8 cellular contexts compared by ENCODE assay signal in the genomic region with DNA sequence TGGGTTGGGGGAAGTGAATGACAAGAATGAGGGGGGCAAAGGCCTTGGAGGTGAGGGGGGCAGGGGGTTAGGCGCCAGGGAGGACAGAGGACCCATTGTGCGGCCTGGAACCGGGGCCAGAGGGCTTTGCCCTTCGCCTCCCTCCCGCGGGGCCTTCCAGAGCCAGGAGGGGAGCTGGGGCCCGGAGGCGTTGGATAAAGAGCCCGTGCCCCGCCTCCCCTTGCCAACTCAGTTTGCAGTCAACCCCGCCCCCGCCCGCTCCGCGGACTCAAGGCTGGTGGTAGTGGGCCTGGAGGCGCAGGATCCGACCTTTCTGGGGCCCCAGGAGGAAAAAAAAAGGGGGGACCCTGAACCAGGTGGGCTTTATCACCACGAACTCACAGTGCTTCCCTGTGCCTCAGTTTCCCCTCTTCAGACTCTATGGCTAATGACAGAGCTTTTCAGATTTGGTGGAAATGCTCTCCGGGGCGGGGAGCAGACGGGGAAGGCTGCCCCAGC. TPM values are rescaled to one million over a fixed set of nuclear protein-coding genes. Genes with fewer than 3 reads are reported as not detected.
DNase-seq lines count a peak whose midpoint lies in the region; ATAC-seq and TF ChIP-seq lines count a peak whose summit lies in the region.

No MANE protein-coding gene starts in this region.

- H3K4me3 ChIP-seq in HEK293 (ENCODE audit: low read depth, low read length) (peak overlapping the region; percentile 54), left ventricle myocardium inferior (peak overlapping the region; percentile 75), sigmoid colon (peak overlapping the region; percentile 32 to 62 (median 55))

- peak; percentile 38 to 46 for DNase-seq in activated T-cell treated with anti-CD3 and anti-CD28 coated beads, Interleukin-2, amount 50 U/mL, for 72 hours
- no peak for DNase-seq in left ventricle myocardium inferior
- DNase-seq in sigmoid colon, result no peak
- no peak for DNase-seq in DMS53 treated with DMSO at 0.1 percent for 48 hours (lab: John Stamatoyannopoulos, UW; ENCODE audit: unreplicated experiment)
- no peak for DNase-seq in NCI-H2196 treated with DMSO at 0.1 percent for 48 hours (lab: John Stamatoyannopoulos, UW; ENCODE audit: unreplicated experiment)
- DNase-seq in activated CD4-positive, CD25-positive, alpha-beta regulatory T cell treated with anti-CD3 and anti-CD28 coated beads, Interleukin-2, amount 50 U/mL, for 72 hours, result no peak

- WGBS in sigmoid colon, 2 donors, result 24 to 31% methylated on average over 21 of the region's 21 CpGs

- POLR2A ChIA-PET in HEK293 (lab: Yijun Ruan, JAX), result interaction anchor here (4.0 kb wide), 1 partner anchor 29 kb away, joined by 51 read pairs; a partner anchor contains a TSS

- CTCF ChIA-PET in HEK293 (lab: Yijun Ruan, JAX), result interaction anchor here (0.6 to 4.0 kb wide), 7 partner anchors 9 to 368 kb away, joined by 4 to 17 read pairs (median 8); no protein-coding TSS in a partner anchor

- no peak for TF ChIP-seq POLR2A in sigmoid colon (IDR thresholded peaks at IDR 0.05)

- no peak for ATAC-seq in activated T-cell treated with anti-CD3 and anti-CD28 coated beads, Interleukin-2, amount 50 U/mL, for 72 hours (replicated peaks in 1 of 2)
- no peak for ATAC-seq in HG02981 (IDR thresholded peaks at IDR 0.05; ENCODE audit: unreplicated experiment)

- H3K9me3 ChIP-seq in HEK293 (ENCODE audit: control insufficient read depth, insufficient read depth, low read depth, low read length) (no peaks in the 10 kb centered on the region), left ventricle myocardium inferior (replicated peaks) (no peaks in the 10 kb centered on the region), sigmoid colon (no peaks in the 10 kb centered on the region)

- no peak overlapping the region for H3K27ac Mint-ChIP-seq in activated T-cell treated with anti-CD3 and anti-CD28 coated beads, Interleukin-2, amount 50 U/mL, for 72 hours

- H3K4me3 Mint-ChIP-seq in activated T-cell treated with anti-CD3 and anti-CD28 coated beads, Interleukin-2, amount 50 U/mL, for 72 hours, result peak overlapping the region; percentile 95 to 98

- H3K36me3 Mint-ChIP-seq in activated T-cell treated with anti-CD3 and anti-CD28 coated beads, Interleukin-2, amount 50 U/mL, for 72 hours (ENCODE audit: insufficient read depth in 2 of 2), result peaks cover 0 to 1% of the 10 kb centered on the region in 2 donors

- H3K27ac ChIP-seq in HEK293 (ENCODE audit: extremely low read depth, low read depth, low read length), result no peak overlapping the region
- peak overlapping the region; percentile 89 for H3K27ac ChIP-seq in left ventricle myocardium inferior (replicated peaks)
- peak overlapping the region; percentile 75 to 86 (median 76) for H3K27ac ChIP-seq in sigmoid colon

- no peaks in the 10 kb centered on the region for H3K9me3 Mint-ChIP-seq in activated T-cell treated with anti-CD3 and anti-CD28 coated beads, Interleukin-2, amount 50 U/mL, for 72 hours

- H3K4me1 ChIP-seq in HEK293 (ENCODE audit: control insufficient read depth, insufficient read depth, low read length) (peaks cover 8% of the 10 kb centered on the region; the same call in 1 of the 2 replicates), left ventricle myocardium inferior (peaks cover 43% of the 10 kb centered on the region), sigmoid colon (peaks cover 0 to 46% (median 44%) of the 10 kb centered on the region in 4 donors)

- no peak for TF ChIP-seq EP300 in sigmoid colon (IDR thresholded peaks at IDR 0.05)

- H3K27me3 ChIP-seq in left ventricle myocardium inferior (ENCODE audit: low read depth), result no peaks in the 10 kb centered on the region
- peaks cover 7 to 32% (median 14%) of the 10 kb centered on the region in 3 donors for H3K27me3 ChIP-seq in sigmoid colon

- intact Hi-C loops in left ventricle myocardium inferior (cut with micrococcal nuclease) (no loop called here), sigmoid colon (cut with DNase I) (no loop called here)

- H3K36me3 ChIP-seq in HEK293 (ENCODE audit: control insufficient read depth in 2 of 2, insufficient read depth in 1 of 2, low read length in 2 of 2) (peaks cover 0 to 8% of the 10 kb centered on the region in 2 experiments; a peak in 1 of 3 replicates), left ventricle myocardium inferior (no peaks in the 10 kb centered on the region), sigmoid colon (no peaks in the 10 kb centered on the region)

- TF ChIP-seq CTCF in HEK293 (tag by site-specific recombination; IDR thresholded peaks at IDR 0.05) (no peak), left ventricle myocardium inferior (IDR thresholded peaks at IDR 0.05; ENCODE audit: borderline replicate concordance) (no peak), sigmoid colon (IDR thresholded peaks at IDR 0.05) (no peak)

- peaks cover 15% of the 10 kb centered on the region for H3K4me1 Mint-ChIP-seq in activated T-cell treated with anti-CD3 and anti-CD28 coated beads, Interleukin-2, amount 50 U/mL, for 72 hours (ENCODE audit: low read depth)

- H3K27me3 Mint-ChIP-seq in activated T-cell treated with anti-CD3 and anti-CD28 coated beads, Interleukin-2, amount 50 U/mL, for 72 hours (ENCODE audit: low read depth), result no peaks in the 10 kb centered on the region

TF ChIP-seq in HEK293, 187 proteins besides CTCF, POLR2A, EP300 and RAD21:
- TF ChIP-seq PRDM1 (tag by site-specific recombination; IDR thresholded peaks at IDR 0.05) (peak; percentile 83; the same call in 1 of the 2 replicates), ZNF146 (tag by site-specific recombination; IDR thresholded peaks at IDR 0.05) (no peak)
- TF ChIP-seq, protein P1, sequence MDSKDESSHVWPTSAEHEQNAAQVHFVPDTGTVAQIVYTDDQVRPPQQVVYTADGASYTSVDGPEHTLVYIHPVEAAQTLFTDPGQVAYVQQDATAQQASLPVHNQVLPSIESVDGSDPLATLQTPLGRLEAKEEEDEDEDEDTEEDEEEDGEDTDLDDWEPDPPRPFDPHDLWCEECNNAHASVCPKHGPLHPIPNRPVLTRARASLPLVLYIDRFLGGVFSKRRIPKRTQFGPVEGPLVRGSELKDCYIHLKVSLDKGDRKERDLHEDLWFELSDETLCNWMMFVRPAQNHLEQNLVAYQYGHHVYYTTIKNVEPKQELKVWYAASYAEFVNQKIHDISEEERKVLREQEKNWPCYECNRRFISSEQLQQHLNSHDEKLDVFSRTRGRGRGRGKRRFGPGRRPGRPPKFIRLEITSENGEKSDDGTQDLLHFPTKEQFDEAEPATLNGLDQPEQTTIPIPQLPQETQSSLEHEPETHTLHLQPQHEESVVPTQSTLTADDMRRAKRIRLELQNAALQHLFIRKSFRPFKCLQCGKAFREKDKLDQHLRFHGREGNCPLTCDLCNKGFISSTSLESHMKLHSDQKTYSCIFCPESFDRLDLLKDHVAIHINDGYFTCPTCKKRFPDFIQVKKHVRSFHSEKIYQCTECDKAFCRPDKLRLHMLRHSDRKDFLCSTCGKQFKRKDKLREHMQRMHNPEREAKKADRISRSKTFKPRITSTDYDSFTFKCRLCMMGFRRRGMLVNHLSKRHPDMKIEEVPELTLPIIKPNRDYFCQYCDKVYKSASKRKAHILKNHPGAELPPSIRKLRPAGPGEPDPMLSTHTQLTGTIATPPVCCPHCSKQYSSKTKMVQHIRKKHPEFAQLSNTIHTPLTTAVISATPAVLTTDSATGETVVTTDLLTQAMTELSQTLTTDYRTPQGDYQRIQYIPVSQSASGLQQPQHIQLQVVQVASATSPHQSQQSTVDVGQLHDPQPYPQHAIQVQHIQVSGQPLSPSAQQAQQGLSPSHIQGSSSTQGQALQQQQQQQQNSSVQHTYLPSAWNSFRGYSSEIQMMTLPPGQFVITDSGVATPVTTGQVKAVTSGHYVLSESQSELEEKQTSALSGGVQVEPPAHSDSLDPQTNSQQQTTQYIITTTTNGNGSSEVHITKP (tag by site-specific recombination; IDR thresholded peaks at IDR 0.05), result no peak

RNA-seq across cellular contexts. Expression of a gene that starts 2.1 kb away (rescaled TPM):
- total RNA-seq in activated T-cell treated with anti-CD3 and anti-CD28 coated beads, Interleukin-2, amount 50 U/mL, for 72 hours, result 10 to 100 TPM; 11.6 to 13.9 TPM
- 2.3 TPM for total RNA-seq in left ventricle myocardium inferior
- total RNA-seq in sigmoid colon, result 1 to 10 TPM; 5.4 to 8.3 (median 7.7) TPM
- 1 to 10 TPM; 5.4 to 9.7 (median 5.5) TPM for polyA plus RNA-seq in sigmoid colon

RNA-seq across cellular contexts. Expression of a gene that starts 28.6 kb away (rescaled TPM):
- 10 to 100 TPM; 46.4 to 52.6 TPM for total RNA-seq in activated T-cell treated with anti-CD3 and anti-CD28 coated beads, Interleukin-2, amount 50 U/mL, for 72 hours
- total RNA-seq in left ventricle myocardium inferior (30.7 TPM), sigmoid colon (10 to 100 TPM; 39.0 to 70.3 (median 42.3) TPM)
- polyA plus RNA-seq in sigmoid colon, result 10 to 100 TPM; 34.7 to 51.7 (median 35.1) TPM

Comparison
In these comparisons a context has a peak if more than half of its experiments do, and no peak if none do; other contexts are left out.
1. DNase-seq: peak in activated T-cell treated with anti-CD3 and anti-CD28 coated beads, Interleukin-2, amount 50 U/mL, for 72 hours (2 of 2); none in left ventricle myocardium inferior (single experiment), sigmoid colon (single experiment), DMS53 treated with DMSO at 0.1 percent for 48 hours (single experiment), NCI-H2196 treated with DMSO at 0.1 percent for 48 hours (single experiment) and activated CD4-positive, CD25-positive, alpha-beta regulatory T cell treated with anti-CD3 and anti-CD28 coated beads, Interleukin-2, amount 50 U/mL, for 72 hours (single experiment).
2. Peak in every context shown above with its lines, with median percentiles within 50 percentile points of each other: H3K4me3 ChIP-seq.